In genomic region chr10:78956391-78956790, GRCh38 we compare ENCODE assay signal across 23 cellular contexts.
DNase-seq lines count a peak whose midpoint lies in the region; ATAC-seq, FAIRE-seq and TF ChIP-seq lines count a peak whose summit lies in the region.
"Had no signal": no experiment of that assay in that cellular context is flagged by ENCODE, and none has a peak within 500 bp of the region (broad histone marks: within the 10 kb centered on the region; RNA-seq: fewer than 3 reads in every experiment).

No MANE protein-coding gene starts in this region.

- H3K36me3 Mint-ChIP-seq in neural crest cell (ENCODE audit: low read depth) (no peaks in the 10 kb centered on the region), T-cell (no peaks in the 10 kb centered on the region), HFFc6 (ENCODE audit: low read depth) (no peaks in the 10 kb centered on the region)
- H3K36me3 Mint-ChIP-seq: CD4-positive, CD25-positive, alpha-beta regulatory T cell; CD8-positive, alpha-beta memory T cell; IgD-negative memory B cell had no signal

- H3K4me1 ChIP-seq in DOHH2 (ENCODE audit: control insufficient read depth, low read length) (peaks cover 21% of the 10 kb centered on the region), K562 (replicated peaks in 1 of 2; ENCODE audit: control insufficient read depth in 2 of 2, insufficient read depth in 2 of 2, low read length in 2 of 2) (peaks cover 0 to 28% of the 10 kb centered on the region in 2 experiments; a peak in 3 of 5 replicates)

- H3K9me3 ChIP-seq in DOHH2 (ENCODE audit: control insufficient read depth, insufficient read depth, low read length), result no peaks in the 10 kb centered on the region
- no peaks in the 10 kb centered on the region for H3K9me3 ChIP-seq in K562 (replicated peaks; ENCODE audit: control insufficient read depth, insufficient read depth, low read depth, low read length)
- H3K9me3 ChIP-seq: BE2C had no signal

- DNase-seq in RWPE1 (ENCODE audit: low spot score) (no peak), K562 (ENCODE audit: extremely low read depth in 1 of 4, low spot score in 3 of 4) (no peak), neural crest cell (ENCODE audit: low read depth, low spot score) (no peak), OCI-M1 (lab: John Stamatoyannopoulos, UW) (no peak), T-cell (no peak), Ammon's horn (ENCODE audit: low spot score) (no peak), HFFc6 (no peak)
- DNase-seq: BE2C; C1 segment of cervical spinal cord; CD4-positive, CD25-positive, alpha-beta regulatory T cell; CD8-positive, alpha-beta memory T cell; COR-L47; DMS 273 treated with DMSO at 0.1 percent for 48 hours; DMS53; DND-41; GM23248; HCEC 1CT had no signal

- H4K20me1 ChIP-seq in DOHH2 (ENCODE audit: control insufficient read depth, insufficient read depth, low read depth, low read length) (peaks cover 11% of the 10 kb centered on the region; the same call in 1 of the 2 replicates), K562 (replicated peaks; ENCODE audit: control insufficient read depth, insufficient read depth, low read length) (no peaks in the 10 kb centered on the region; the same call in 1 of the 2 replicates)

- H3K27ac Mint-ChIP-seq in neural crest cell (ENCODE audit: unreplicated experiment) (peak overlapping the region; percentile 24), T-cell (no peak overlapping the region), HFFc6 (no peak overlapping the region)
- H3K27ac Mint-ChIP-seq: IgD-negative memory B cell had no signal

- H3K36me3 ChIP-seq in DOHH2 (ENCODE audit: control insufficient read depth, low read length), result no peaks in the 10 kb centered on the region
- H3K36me3 ChIP-seq in K562 (ENCODE audit: control insufficient read depth, insufficient read depth, low read length), result no peaks in the 10 kb centered on the region
- H3K36me3 ChIP-seq: BE2C had no signal

- TF ChIP-seq RAD21 in K562 (CRISPR knock-in tag; conservative IDR thresholded peaks at IDR 0.05 in 1 of 2, IDR thresholded peaks at IDR 0.05 in 1 of 2), result no peak

- no peaks in the 10 kb centered on the region for H3K9me1 ChIP-seq in K562 (ENCODE audit: control insufficient read depth, insufficient read depth, low read length)

- no peak overlapping the region for H3K9ac ChIP-seq in K562 (ENCODE audit: insufficient read depth in 1 of 2, low read depth in 2 of 2, low read length in 2 of 2)
- H3K9ac ChIP-seq: GM23248 had no signal

- H3K9me3 Mint-ChIP-seq in neural crest cell (peaks cover 6% of the 10 kb centered on the region), T-cell (no peaks in the 10 kb centered on the region), HFFc6 (no peaks in the 10 kb centered on the region)
- H3K9me3 Mint-ChIP-seq: CD8-positive, alpha-beta memory T cell; IgD-negative memory B cell had no signal

- CTCF ChIA-PET in RWPE1 (lab: Yijun Ruan, JAX) (no interaction called here), K562 (lab: Yijun Ruan, JAX; ENCODE audit: low intra/inter-chr PET ratio) (no interaction called here), T-cell (lab: Charles Lee) (interaction anchor here in 1 of 2 donors (1.5 kb wide), 1 partner anchor 19 kb away, joined by 3 read pairs; no protein-coding TSS in a partner anchor)

- no peak overlapping the region for H2AFZ ChIP-seq in K562 (ENCODE audit: low read depth, low read length)
- H2AFZ ChIP-seq: GM23248 had no signal

- no peaks in the 10 kb centered on the region for H3K79me2 ChIP-seq in DOHH2 (ENCODE audit: control insufficient read depth, low read length)
- no peaks in the 10 kb centered on the region for H3K79me2 ChIP-seq in K562 (ENCODE audit: control insufficient read depth, insufficient read depth, low read length)

- H3K4me2 ChIP-seq in DOHH2 (ENCODE audit: low read length), result no peak overlapping the region
- H3K4me2 ChIP-seq in K562 (ENCODE audit: insufficient read depth, low read length), result no peak overlapping the region

- no peak for FAIRE-seq in K562 (lab: Jason Lieb, UNC)
- FAIRE-seq: G401.6, GM12891, GM19239, HTR-8/SVneo had no signal

- POLR2A ChIA-PET in RWPE1 (lab: Yijun Ruan, JAX; ENCODE audit: low non-redundant PET) (no interaction called here), K562 (lab: Yijun Ruan, JAX) (interaction anchor here (0.8 kb wide), 1 partner anchor 17 kb away, joined by 4 read pairs; no protein-coding TSS in a partner anchor), T-cell (lab: Charles Lee) (no interaction called here)

- no peaks in the 10 kb centered on the region for H3K9me2 ChIP-seq in DOHH2 (replicated peaks; ENCODE audit: control insufficient read depth, low read length)

- H3K4me3 Mint-ChIP-seq in neural crest cell, result no peak overlapping the region
- no peak overlapping the region for H3K4me3 Mint-ChIP-seq in T-cell
- H3K4me3 Mint-ChIP-seq in HFFc6, result no peak overlapping the region
- H3K4me3 Mint-ChIP-seq: CD4-positive, CD25-positive, alpha-beta regulatory T cell; CD8-positive, alpha-beta memory T cell; IgD-negative memory B cell had no signal

- H3F3A ChIP-seq in DOHH2 (ENCODE audit: control insufficient read depth, insufficient read depth), result no peaks in the 10 kb centered on the region

- TF ChIP-seq CTCF in DOHH2 (IDR thresholded peaks at IDR 0.05; ENCODE audit: low read depth, low read length, poor library complexity, severe bottlenecking), result peak; percentile 3
- TF ChIP-seq CTCF in RWPE1 (conservative IDR thresholded peaks at IDR 0.05; ENCODE audit: low read depth), result no peak
- TF ChIP-seq CTCF in K562 (IDR thresholded peaks at IDR 0.05 in 2 of 3, conservative IDR thresholded peaks at IDR 0.05 in 1 of 3; ENCODE audit: insufficient read depth in 2 of 3, low read depth in 1 of 3, low read length in 3 of 3), result no peak
- TF ChIP-seq CTCF in neural crest cell (conservative IDR thresholded peaks at IDR 0.05), result no peak
- TF ChIP-seq CTCF in HFFc6 (IDR thresholded peaks at IDR 0.05), result no peak

- H3K4me1 Mint-ChIP-seq in neural crest cell, result peaks cover 27% of the 10 kb centered on the region
- no peaks in the 10 kb centered on the region for H3K4me1 Mint-ChIP-seq in T-cell
- peaks cover 59% of the 10 kb centered on the region for H3K4me1 Mint-ChIP-seq in HFFc6 (ENCODE audit: low read depth)
- H3K4me1 Mint-ChIP-seq: CD8-positive, alpha-beta memory T cell had no signal

- in situ Hi-C loops in K562 (cut with MboI), result no loop called here

- H3K27me3 Mint-ChIP-seq in neural crest cell (ENCODE audit: low read depth), result no peaks in the 10 kb centered on the region
- no peaks in the 10 kb centered on the region for H3K27me3 Mint-ChIP-seq in T-cell
- peaks cover 5% of the 10 kb centered on the region; the same call in 1 of the 2 replicates for H3K27me3 Mint-ChIP-seq in HFFc6 (ENCODE audit: insufficient read depth)
- H3K27me3 Mint-ChIP-seq: CD8-positive, alpha-beta memory T cell; IgD-negative memory B cell had no signal

- peaks cover 84% of the 10 kb centered on the region for H3K27me3 ChIP-seq in DOHH2 (ENCODE audit: control insufficient read depth, low read length)
- H3K27me3 ChIP-seq in K562 (ENCODE audit: control insufficient read depth in 2 of 2, insufficient read depth in 2 of 2, low read length in 2 of 2), result peaks cover 11 to 38% of the 10 kb centered on the region in 2 experiments; a peak in 4 of 5 replicates
- H3K27me3 ChIP-seq: BE2C had no signal

- no peak for TF ChIP-seq EP300 in K562 (IDR thresholded peaks at IDR 0.05; ENCODE audit: low read length)

- 0% methylated on average over 5 of the region's 5 CpGs for WGBS in K562 (ENCODE audit: insufficient coverage, low coverage, missing lambda C conversion rate)

- intact Hi-C loops in K562 (cut with micrococcal nuclease), result no loop called here

- ATAC-seq in K562, result no peak
- no peak for ATAC-seq in T-cell (replicated peaks in 1 of 4)

- no peak overlapping the region for H3K4me3 ChIP-seq in DOHH2 (ENCODE audit: low read length)
- H3K4me3 ChIP-seq in K562, result no peak overlapping the region
- H3K4me3 ChIP-seq: GM23248 had no signal

- no peak overlapping the region for H3K27ac ChIP-seq in DOHH2 (ENCODE audit: low read depth, low read length)
- peak overlapping the region; percentile 41 for H3K27ac ChIP-seq in RWPE1
- no peak overlapping the region for H3K27ac ChIP-seq in K562 (ENCODE audit: extremely low read depth, low read depth, low read length)
- H3K27ac ChIP-seq: GM23248 had no signal

- BruUV-seq in K562 (replicated peaks; lab: Mats Ljungman, UMichigan), result no TSS peak

- no peak for TF ChIP-seq POLR2A in K562 (conservative IDR thresholded peaks at IDR 0.05)

TF ChIP-seq in K562, 482 proteins besides CTCF, POLR2A, EP300 and RAD21 (continues in another document):
- TF ChIP-seq, protein P1, sequence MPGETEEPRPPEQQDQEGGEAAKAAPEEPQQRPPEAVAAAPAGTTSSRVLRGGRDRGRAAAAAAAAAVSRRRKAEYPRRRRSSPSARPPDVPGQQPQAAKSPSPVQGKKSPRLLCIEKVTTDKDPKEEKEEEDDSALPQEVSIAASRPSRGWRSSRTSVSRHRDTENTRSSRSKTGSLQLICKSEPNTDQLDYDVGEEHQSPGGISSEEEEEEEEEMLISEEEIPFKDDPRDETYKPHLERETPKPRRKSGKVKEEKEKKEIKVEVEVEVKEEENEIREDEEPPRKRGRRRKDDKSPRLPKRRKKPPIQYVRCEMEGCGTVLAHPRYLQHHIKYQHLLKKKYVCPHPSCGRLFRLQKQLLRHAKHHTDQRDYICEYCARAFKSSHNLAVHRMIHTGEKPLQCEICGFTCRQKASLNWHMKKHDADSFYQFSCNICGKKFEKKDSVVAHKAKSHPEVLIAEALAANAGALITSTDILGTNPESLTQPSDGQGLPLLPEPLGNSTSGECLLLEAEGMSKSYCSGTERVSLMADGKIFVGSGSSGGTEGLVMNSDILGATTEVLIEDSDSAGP (CRISPR knock-in tag; IDR thresholded peaks at IDR 0.05), result no peak
- TF ChIP-seq ZNF143 (CRISPR knock-in tag; IDR thresholded peaks at IDR 0.05) (no peak), ZFX (CRISPR knock-in tag; IDR thresholded peaks at IDR 0.05) (no peak), ERF (CRISPR knock-in tag; IDR thresholded peaks at IDR 0.05) (no peak), SMARCB1 (IDR thresholded peaks at IDR 0.05; ENCODE audit: insufficient read length, low read depth) (no peak), ESRRA (IDR thresholded peaks at IDR 0.05; ENCODE audit: borderline replicate concordance, low read depth) (peak; percentile 38; the same call in 1 of the 2 replicates)
- TF ChIP-seq, protein P2, sequence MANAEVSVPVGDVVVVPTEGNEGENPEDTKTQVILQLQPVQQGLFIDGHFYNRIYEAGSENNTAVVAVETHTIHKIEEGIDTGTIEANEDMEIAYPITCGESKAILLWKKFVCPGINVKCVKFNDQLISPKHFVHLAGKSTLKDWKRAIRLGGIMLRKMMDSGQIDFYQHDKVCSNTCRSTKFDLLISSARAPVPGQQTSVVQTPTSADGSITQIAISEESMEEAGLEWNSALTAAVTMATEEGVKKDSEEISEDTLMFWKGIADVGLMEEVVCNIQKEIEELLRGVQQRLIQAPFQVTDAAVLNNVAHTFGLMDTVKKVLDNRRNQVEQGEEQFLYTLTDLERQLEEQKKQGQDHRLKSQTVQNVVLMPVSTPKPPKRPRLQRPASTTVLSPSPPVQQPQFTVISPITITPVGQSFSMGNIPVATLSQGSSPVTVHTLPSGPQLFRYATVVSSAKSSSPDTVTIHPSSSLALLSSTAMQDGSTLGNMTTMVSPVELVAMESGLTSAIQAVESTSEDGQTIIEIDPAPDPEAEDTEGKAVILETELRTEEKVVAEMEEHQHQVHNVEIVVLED (CRISPR knock-in tag; IDR thresholded peaks at IDR 0.05), result no peak
